17 cellular contexts compared by ENCODE assay signal in the genomic region with DNA sequence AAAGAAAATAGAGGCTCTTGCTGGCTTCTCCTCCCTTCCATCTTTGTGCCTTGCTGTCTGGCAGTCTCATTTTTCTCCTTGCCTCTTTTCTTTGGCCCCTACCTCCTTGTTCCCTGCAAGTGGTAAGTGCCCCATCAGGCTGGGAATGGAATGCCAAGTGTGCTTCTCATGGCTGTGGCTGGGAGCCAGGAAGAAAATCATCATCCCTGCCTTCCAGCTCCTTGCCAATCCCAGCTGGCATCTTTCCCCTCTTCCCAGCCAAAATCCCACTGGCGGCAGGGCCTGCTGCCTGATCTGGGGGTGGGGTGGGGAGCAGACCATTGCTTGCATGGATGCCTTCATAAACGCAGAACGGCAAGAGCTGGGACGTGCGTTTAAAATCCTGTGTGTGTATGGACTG. TPM values are rescaled to one million over a fixed set of nuclear protein-coding genes. Genes with fewer than 3 reads are reported as not detected.
A peak's percentile ranks its signal among the peaks of the same experiment; 100 is the strongest.
DNase-seq lines count a peak whose midpoint lies in the region; ATAC-seq lines count a peak whose summit lies in the region.
"Had no signal": no experiment of that assay in that cellular context is flagged by ENCODE, and none has a peak within 500 bp of the region (broad histone marks: within the 10 kb centered on the region; RNA-seq: fewer than 3 reads in every experiment).

No MANE protein-coding gene starts in this region.

- H3K36me3 Mint-ChIP-seq in immature natural killer cell, result no peaks in the 10 kb centered on the region
- H3K36me3 Mint-ChIP-seq: naive B cell had no signal

- no peak overlapping the region for H3K27ac Mint-ChIP-seq in immature natural killer cell
- H3K27ac Mint-ChIP-seq: activated B cell treated with CpG ODN at 0.5 μM for 24 hours; activated naive CD8-positive, alpha-beta T cell treated with anti-CD3 and anti-CD28 coated beads, Interleukin-2, amount 50 U/mL, for 24 hours; naive B cell; stimulated activated naive CD8-positive, alpha-beta T cell treated with anti-CD3 and anti-CD28 coated beads, Interleukin-15, amount 100 ng/mL, for 72 hours had no signal

- ATAC-seq in HG02571 (IDR thresholded peaks at IDR 0.05; ENCODE audit: unreplicated experiment), result no peak
- ATAC-seq: activated naive CD8-positive, alpha-beta T cell treated with anti-CD3 and anti-CD28 coated beads, Interleukin-2, amount 50 U/mL, for 24 hours; stimulated activated naive CD8-positive, alpha-beta T cell treated with anti-CD3 and anti-CD28 coated beads, Interleukin-15, amount 100 ng/mL, for 72 hours had no signal

- H3K4me1 Mint-ChIP-seq in immature natural killer cell, result no peaks in the 10 kb centered on the region
- H3K4me1 Mint-ChIP-seq: activated B cell treated with CpG ODN at 0.5 μM for 24 hours; activated naive CD8-positive, alpha-beta T cell treated with anti-CD3 and anti-CD28 coated beads, Interleukin-2, amount 50 U/mL, for 24 hours; naive B cell; stimulated activated naive CD8-positive, alpha-beta T cell treated with anti-CD3 and anti-CD28 coated beads, Interleukin-15, amount 100 ng/mL, for 72 hours had no signal

- no peak overlapping the region for H3K4me3 Mint-ChIP-seq in immature natural killer cell
- H3K4me3 Mint-ChIP-seq: activated B cell treated with CpG ODN at 0.5 μM for 24 hours; activated naive CD8-positive, alpha-beta T cell treated with anti-CD3 and anti-CD28 coated beads, Interleukin-2, amount 50 U/mL, for 24 hours; naive B cell; stimulated activated naive CD8-positive, alpha-beta T cell treated with anti-CD3 and anti-CD28 coated beads, Interleukin-15, amount 100 ng/mL, for 72 hours had no signal

- DNase-seq in DMS 273 (lab: John Stamatoyannopoulos, UW; ENCODE audit: unreplicated experiment), result peak; percentile 6
- no peak for DNase-seq in DMS 273 treated with DMSO at 0.1 percent for 48 hours (lab: John Stamatoyannopoulos, UW)
- DNase-seq in myocyte (ENCODE audit: low read depth), result peak; percentile 75
- DNase-seq in immature natural killer cell, result no peak
- DNase-seq in SKM-1 treated with dmso at 0.1 percent for 144 hours (lab: John Stamatoyannopoulos, UW; ENCODE audit: unreplicated experiment), result no peak
- no peak for DNase-seq in stimulated activated CD4-positive, alpha-beta T cell treated with anti-CD3 and anti-CD28 coated beads, Interleukin-2, amount 100 ng/mL, for 24 hours
- DNase-seq: activated B cell treated with CpG ODN at 0.5 μM for 24 hours; activated naive CD8-positive, alpha-beta T cell treated with anti-CD3 and anti-CD28 coated beads, Interleukin-2, amount 50 U/mL, for 24 hours; DMS153; kidney; naive B cell; sigmoid colon; stimulated activated naive CD8-positive, alpha-beta T cell treated with anti-CD3 and anti-CD28 coated beads, Interleukin-15, amount 100 ng/mL, for 72 hours had no signal

- peaks cover 0 to 7% (median 4%) of the 10 kb centered on the region in 3 donors for H3K27me3 Mint-ChIP-seq in immature natural killer cell (ENCODE audit: low read depth in 3 of 3)
- H3K27me3 Mint-ChIP-seq: activated B cell treated with CpG ODN at 0.5 μM for 24 hours; activated naive CD8-positive, alpha-beta T cell treated with anti-CD3 and anti-CD28 coated beads, Interleukin-2, amount 50 U/mL, for 24 hours; naive B cell had no signal

- peak overlapping the region; percentile 32 for H3K27ac ChIP-seq in cingulate gyrus (ENCODE audit: low read depth, low read length)
- H3K27ac ChIP-seq: 22Rv1, sigmoid colon, SJSA1 had no signal

- no peaks in the 10 kb centered on the region for H3K9me3 Mint-ChIP-seq in immature natural killer cell
- H3K9me3 Mint-ChIP-seq: activated B cell treated with CpG ODN at 0.5 μM for 24 hours; activated naive CD8-positive, alpha-beta T cell treated with anti-CD3 and anti-CD28 coated beads, Interleukin-2, amount 50 U/mL, for 24 hours; naive B cell; stimulated activated naive CD8-positive, alpha-beta T cell treated with anti-CD3 and anti-CD28 coated beads, Interleukin-15, amount 100 ng/mL, for 72 hours had no signal

RNA-seq across cellular contexts. Expression of gene SLC25A18, which starts 27.0 kb away (rescaled TPM):
- 1.2 TPM in 1 of 2 replicates, not detected in the other for total RNA-seq in myocyte
- polyA plus RNA-seq in myocyte (2012), result 0.69 TPM
- under 1 TPM in 1 of 3 donors, not detected in 2; 0.17 TPM for polyA plus RNA-seq in immature natural killer cell
- total RNA-seq: SJSA1 had no signal

Comparison
In these comparisons a context has a peak if more than half of its experiments do, and no peak if none do; other contexts are left out.
1. DNase-seq: peak in DMS 273 (single experiment) and myocyte (single experiment); none in DMS 273 treated with DMSO at 0.1 percent for 48 hours (single experiment), immature natural killer cell (0 of 3), SKM-1 treated with dmso at 0.1 percent for 144 hours (single experiment) and stimulated activated CD4-positive, alpha-beta T cell treated with anti-CD3 and anti-CD28 coated beads, Interleukin-2, amount 100 ng/mL, for 24 hours (0 of 2).